In the genomic region with DNA sequence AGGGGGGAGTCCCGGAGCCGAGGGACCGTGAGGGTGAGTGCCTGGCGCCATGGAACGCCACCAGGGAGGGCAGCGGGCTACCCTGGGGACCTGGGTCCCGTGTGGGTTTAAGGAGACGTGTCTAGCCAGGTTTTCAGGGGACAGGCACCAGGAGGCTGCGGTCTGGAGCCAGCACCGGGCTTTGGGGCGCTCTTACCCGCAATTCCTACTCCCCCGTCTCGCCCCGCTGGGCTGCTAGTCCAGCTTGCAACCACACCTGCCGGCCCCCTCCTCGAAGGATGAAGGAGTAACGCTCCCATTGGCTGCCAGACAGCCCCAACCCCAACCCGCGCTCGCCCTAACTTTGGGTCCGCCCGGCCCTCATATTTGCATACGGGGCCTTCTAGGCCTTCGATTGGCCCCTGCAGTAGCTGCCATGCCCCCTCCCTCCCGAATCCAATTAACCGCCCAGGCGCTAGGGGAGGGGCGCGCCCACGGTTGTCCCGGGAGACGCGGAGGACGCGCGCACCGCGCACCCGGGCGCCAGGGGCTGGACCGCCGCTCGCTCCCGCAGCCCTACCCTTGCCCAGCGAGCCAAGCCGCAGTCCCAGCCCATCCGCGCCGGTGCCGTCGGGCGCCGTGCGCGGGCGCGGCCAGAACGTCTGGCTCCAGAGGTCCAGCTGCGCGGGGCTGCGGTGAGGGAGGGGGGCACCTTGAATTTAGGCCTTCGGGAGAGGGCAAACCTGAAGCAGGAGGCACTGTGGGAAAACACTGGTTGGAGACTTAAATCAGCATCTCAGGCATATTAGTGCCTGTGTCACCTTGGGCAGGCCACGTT, we compare ENCODE assay signal across 8 cellular contexts. TPM values are rescaled to one million over a fixed set of nuclear protein-coding genes. Genes with fewer than 3 reads are reported as not detected.
DNase-seq lines count a peak whose midpoint lies in the region; ATAC-seq and TF ChIP-seq lines count a peak whose summit lies in the region.

A gene (minus strand): TSS at position 456 of the 817 bp plus-strand sequence. CDS start 157 bp downstream, at position 299.

- DNase-seq in activated T-cell treated with anti-CD3 and anti-CD28 coated beads, Interleukin-2, amount 50 U/mL, for 1 hour = peak; percentile 80
- peak; percentile 93 for DNase-seq in esophagus muscularis mucosa (ENCODE audit: extremely low spot score)
- peak; percentile 73 for DNase-seq in stimulated activated CD8-positive, alpha-beta memory T cell treated with anti-CD3 and anti-CD28 coated beads, Interleukin-4, amount 100 ng/mL, for 48 hours

- H3K9me3 ChIP-seq in HUES6 (ENCODE audit: control insufficient read depth, insufficient read depth, low read depth, low read length) = no peaks in the 10 kb centered on the region
- no peaks in the 10 kb centered on the region for H3K9me3 ChIP-seq in OCI-LY3 (ENCODE audit: insufficient read depth, low read length)
- no peaks in the 10 kb centered on the region for H3K9me3 ChIP-seq in esophagus muscularis mucosa
- H3K9me3 ChIP-seq in muscle layer of duodenum (ENCODE audit: control insufficient read depth in 1 of 2, low read length in 2 of 2) = no peaks in the 10 kb centered on the region

- peak within 1 kb of the TSS; percentile 46; the same call in 1 of the 2 replicates for H2AFZ ChIP-seq in OCI-LY3 (ENCODE audit: low read depth, low read length)

- H3K4me3 ChIP-seq in HUES6 (ENCODE audit: low read depth, low read length) = peak within 1 kb of the TSS; percentile 96
- peak within 1 kb of the TSS; percentile 73 for H3K4me3 ChIP-seq in OCI-LY3 (ENCODE audit: low read length)
- H3K4me3 ChIP-seq in esophagus muscularis mucosa = peak within 1 kb of the TSS; percentile 48 to 60 (median 52)
- peak within 1 kb of the TSS; percentile 61 to 64 for H3K4me3 ChIP-seq in muscle layer of duodenum (ENCODE audit: low read depth in 1 of 2, low read length in 2 of 2)

- no peaks in the 10 kb centered on the region for H3K79me2 ChIP-seq in OCI-LY3 (ENCODE audit: low read length)

- TF ChIP-seq CTCF in 22Rv1 (IDR thresholded peaks at IDR 0.05) = 0 out of 2 replicates have a peak, but pooled peaks have one; percentile 8
- TF ChIP-seq CTCF in OCI-LY3 (IDR thresholded peaks at IDR 0.05; ENCODE audit: low read depth, low read length) = no peak
- TF ChIP-seq CTCF in esophagus muscularis mucosa (IDR thresholded peaks at IDR 0.05) = peak in 1 of 3 experiments; percentile 11

- H3K9ac ChIP-seq in HUES6 (ENCODE audit: low read length) (peak within 1 kb of the TSS; percentile 56), OCI-LY3 (ENCODE audit: low read length) (peak within 1 kb of the TSS; percentile 30; the same call in 1 of the 2 replicates)

- intact Hi-C loops in esophagus muscularis mucosa (cut with DNase I) = no loop called here

- H4K20me1 ChIP-seq in OCI-LY3 (ENCODE audit: insufficient read depth, low read length) = no peaks in the 10 kb centered on the region

- H3K27me3 ChIP-seq in HUES6 (ENCODE audit: control insufficient read depth, insufficient read depth, low read length) (peaks cover 18% of the 10 kb centered on the region), OCI-LY3 (ENCODE audit: low read depth, low read length) (peaks cover 36% of the 10 kb centered on the region), esophagus muscularis mucosa (peaks cover 0 to 65% (median 13%) of the 10 kb centered on the region in 4 donors), muscle layer of duodenum (ENCODE audit: low read depth, low read length) (peaks cover 7% of the 10 kb centered on the region)

- peak within 1 kb of the TSS; percentile 52 for H3K27ac ChIP-seq in 22Rv1
- H3K27ac ChIP-seq in HUES6 (ENCODE audit: low read depth, low read length) = no peak within 1 kb of the TSS
- H3K27ac ChIP-seq in OCI-LY3 (ENCODE audit: low read length) = no peak within 1 kb of the TSS
- H3K27ac ChIP-seq in esophagus muscularis mucosa (replicated peaks in 1 of 4) = peak within 1 kb of the TSS in 1 of 4 donors; percentile 26
- H3K27ac ChIP-seq in muscle layer of duodenum (ENCODE audit: low read length) = no peak within 1 kb of the TSS

- ATAC-seq in GM18907 (IDR thresholded peaks at IDR 0.05; ENCODE audit: unreplicated experiment) = peak; percentile 85

- TF ChIP-seq POLR2A in esophagus muscularis mucosa (IDR thresholded peaks at IDR 0.05; ENCODE audit: low read depth) = no peak

- WGBS in esophagus muscularis mucosa = 3% methylated on average over 16 of the region's 64 CpGs

- peak within 1 kb of the TSS; percentile 66 for H3K4me2 ChIP-seq in OCI-LY3 (ENCODE audit: low read length)

- TF ChIP-seq EP300 in esophagus muscularis mucosa (IDR thresholded peaks at IDR 0.05) = no peak

- H3K36me3 ChIP-seq in HUES6 (ENCODE audit: control insufficient read depth, insufficient read depth, low read length) (no peaks in the 10 kb centered on the region), OCI-LY3 (replicated peaks; ENCODE audit: low read depth, low read length) (no peaks in the 10 kb centered on the region), esophagus muscularis mucosa (no peaks in the 10 kb centered on the region), muscle layer of duodenum (ENCODE audit: control insufficient read depth in 1 of 2, insufficient read depth in 2 of 2, low read length in 2 of 2) (no peaks in the 10 kb centered on the region)

- H3K4me1 ChIP-seq in HUES6 (ENCODE audit: control insufficient read depth, insufficient read depth, low read length) = peaks cover 20% of the 10 kb centered on the region
- H3K4me1 ChIP-seq in OCI-LY3 (ENCODE audit: low read length) = peaks cover 5% of the 10 kb centered on the region
- peaks cover 12 to 21% (median 18%) of the 10 kb centered on the region in 4 donors for H3K4me1 ChIP-seq in esophagus muscularis mucosa
- H3K4me1 ChIP-seq in muscle layer of duodenum (ENCODE audit: control insufficient read depth in 1 of 2, insufficient read depth in 2 of 2, low read length in 2 of 2) = peaks cover 3 to 15% of the 10 kb centered on the region in 2 donors

RNA-seq across cellular contexts. Expression of the gene that starts here (rescaled TPM):
- total RNA-seq in esophagus muscularis mucosa = 1 to 10 TPM in 1 of 4 donors, under 1 TPM in 2, not detected in 1; under 0.01 to 1.1 (median 0.29) TPM
